18 cellular contexts compared by ENCODE assay signal in genomic region chrX:39176105-39176504, GRCh38.
"Had no signal": no experiment of that assay in that cellular context is flagged by ENCODE, and none has a peak within 500 bp of the region (broad histone marks: within the 10 kb centered on the region; RNA-seq: fewer than 3 reads in every experiment).

No MANE protein-coding gene starts in this region.

- DNase-seq: activated B cell treated with CpG ODN at 0.5 μM for 24 hours; activated CD4-positive, alpha-beta T cell treated with anti-CD3 and anti-CD28 coated beads, Interleukin-2, amount 50 U/mL, for 1 hour; activated naive CD4-positive, alpha-beta T cell treated with anti-CD3 and anti-CD28 coated beads, Interleukin-2, amount 10 ng/mL, durations not matched to agents 7 days and 5 days; activated T-cell treated with anti-CD3 and anti-CD28 coated beads, Interleukin-2, amount 50 U/mL, for 1 hour; dorsolateral prefrontal cortex; erythroblast; left ventricle myocardium inferior; right cardiac atrium; stimulated activated CD4-positive, alpha-beta T cell treated with anti-CD3 and anti-CD28 coated beads, Interleukin-15, amount 100 ng/mL, for 24 hours; stimulated activated CD4-positive, alpha-beta T cell treated with anti-CD3 and anti-CD28 coated beads, Interleukin-4, amount 100 ng/mL, for 1 hour; stimulated activated naive B cell treated with anti-CD40 and anti-IgM and Interleukin-4, amounts not matched to agents 10 μg/mL and 1 μg/mL and 100 μg/mL, for 72 hours; transverse colon had no signal

- H3K4me3 ChIP-seq: dorsolateral prefrontal cortex, gastroesophageal sphincter, left ventricle myocardium inferior, skin epidermis, transverse colon had no signal

- H3K36me3 Mint-ChIP-seq: activated naive CD4-positive, alpha-beta T cell treated with anti-CD3 and anti-CD28 coated beads, Interleukin-2, amount 10 ng/mL, durations not matched to agents 7 days and 5 days; memory B cell; natural killer cell treated with Interleukin-12 subunit alpha and Interleukin-12 subunit beta and Interleukin-15 and Interleukin-18, amount 100 ng/mL, for 72 hours; stimulated activated naive B cell treated with anti-CD40 and anti-IgM and Interleukin-4, amounts not matched to agents 10 μg/mL and 1 μg/mL and 100 μg/mL, for 72 hours had no signal

- H3K4me1 Mint-ChIP-seq: memory B cell had no signal

- H3K9me3 ChIP-seq: gastroesophageal sphincter, left ventricle myocardium inferior, transverse colon had no signal

- H3K4me1 ChIP-seq: left ventricle myocardium inferior had no signal

- H3K9me3 Mint-ChIP-seq: activated B cell treated with CpG ODN at 0.5 μM for 24 hours; activated naive CD4-positive, alpha-beta T cell treated with anti-CD3 and anti-CD28 coated beads, Interleukin-2, amount 10 ng/mL, durations not matched to agents 7 days and 5 days; natural killer cell treated with Interleukin-12 subunit alpha and Interleukin-12 subunit beta and Interleukin-15 and Interleukin-18, amount 100 ng/mL, for 72 hours; stimulated activated naive B cell treated with anti-CD40 and anti-IgM and Interleukin-4, amounts not matched to agents 10 μg/mL and 1 μg/mL and 100 μg/mL, for 72 hours had no signal

- H3K36me3 ChIP-seq: gastroesophageal sphincter, left ventricle myocardium inferior, transverse colon had no signal

- H3K27ac Mint-ChIP-seq: activated B cell treated with CpG ODN at 0.5 μM for 24 hours; memory B cell; natural killer cell treated with Interleukin-12 subunit alpha and Interleukin-12 subunit beta and Interleukin-15 and Interleukin-18, amount 100 ng/mL, for 72 hours; progenitor cell of endocrine pancreas; stimulated activated naive B cell treated with anti-CD40 and anti-IgM and Interleukin-4, amounts not matched to agents 10 μg/mL and 1 μg/mL and 100 μg/mL, for 72 hours had no signal

- H3K27me3 ChIP-seq: gastroesophageal sphincter, transverse colon had no signal

- H3K27me3 Mint-ChIP-seq: activated B cell treated with CpG ODN at 0.5 μM for 24 hours; progenitor cell of endocrine pancreas; stimulated activated naive B cell treated with anti-CD40 and anti-IgM and Interleukin-4, amounts not matched to agents 10 μg/mL and 1 μg/mL and 100 μg/mL, for 72 hours had no signal

- H3K27ac ChIP-seq: dorsolateral prefrontal cortex, gastroesophageal sphincter, left ventricle myocardium inferior had no signal

- H3K4me3 Mint-ChIP-seq: activated B cell treated with CpG ODN at 0.5 μM for 24 hours; activated naive CD4-positive, alpha-beta T cell treated with anti-CD3 and anti-CD28 coated beads, Interleukin-2, amount 10 ng/mL, durations not matched to agents 7 days and 5 days; memory B cell; natural killer cell treated with Interleukin-12 subunit alpha and Interleukin-12 subunit beta and Interleukin-15 and Interleukin-18, amount 100 ng/mL, for 72 hours; stimulated activated naive B cell treated with anti-CD40 and anti-IgM and Interleukin-4, amounts not matched to agents 10 μg/mL and 1 μg/mL and 100 μg/mL, for 72 hours had no signal

- ATAC-seq: gastroesophageal sphincter; natural killer cell treated with Interleukin-12 subunit alpha and Interleukin-12 subunit beta and Interleukin-15 and Interleukin-18, amount 100 ng/mL, for 72 hours; right cardiac atrium; SK-N-SH treated with all-trans-retinoic acid at 6 μM for 48 hours; stimulated activated naive B cell treated with anti-CD40 and anti-IgM and Interleukin-4, amounts not matched to agents 10 μg/mL and 1 μg/mL and 100 μg/mL, for 72 hours had no signal
